ENCODE assay signal across 8 cellular contexts in genomic region chr19:42281175-42282035, GRCh38. TPM values are rescaled to one million over a fixed set of nuclear protein-coding genes. Genes with fewer than 3 reads are reported as not detected.
DNase-seq lines count a peak whose midpoint lies in the region; ATAC-seq and TF ChIP-seq lines count a peak whose summit lies in the region.

No MANE protein-coding gene starts in this region.

- POLR2A ChIA-PET in activated CD4-positive, alpha-beta memory T cell treated with anti-CD3 and anti-CD28 coated beads for 36 hours (lab: Charles Lee): interaction anchor here (0.7 to 1.3 kb wide), 3 partner anchors 11 to 39 kb away, joined by 4 to 6 read pairs (median 4); partner anchors contain the start of genes GSK3A and PAFAH1B3

- H3K27me3 Mint-ChIP-seq in activated CD4-positive, alpha-beta memory T cell treated with anti-CD3 and anti-CD28 coated beads for 36 hours: no peaks in the 10 kb centered on the region
- no peaks in the 10 kb centered on the region for H3K27me3 Mint-ChIP-seq in nephron progenitor cell (ENCODE audit: low read depth, poor library complexity)

- peak overlapping the region; percentile 80 for H3K27ac Mint-ChIP-seq in activated CD4-positive, alpha-beta memory T cell treated with anti-CD3 and anti-CD28 coated beads for 36 hours
- no peak overlapping the region for H3K27ac Mint-ChIP-seq in nephron progenitor cell

- H3K9ac ChIP-seq in DND-41 (ENCODE audit: low read depth, low read length) (peak overlapping the region; percentile 79), Loucy (ENCODE audit: low read depth, low read length, poor library complexity, severe bottlenecking) (peak overlapping the region; percentile 76)

- CTCF ChIA-PET in activated CD4-positive, alpha-beta memory T cell treated with anti-CD3 and anti-CD28 coated beads for 36 hours (lab: Charles Lee): interaction anchor here (0.9 to 7.0 kb wide), 5 partner anchors 11 to 38 kb away, joined by 3 to 107 read pairs (median 7); partner anchors contain the start of gene GSK3A

- no peak for ATAC-seq in DND-41 (ENCODE audit: insufficient read depth, low read depth)
- ATAC-seq in HG03565 (IDR thresholded peaks at IDR 0.05; ENCODE audit: unreplicated experiment): no peak

- peaks cover 5% of the 10 kb centered on the region; the same call in 1 of the 2 replicates for H3K36me3 ChIP-seq in DND-41 (ENCODE audit: insufficient read depth, low read length)
- H3K36me3 ChIP-seq in Loucy (ENCODE audit: insufficient read depth, low read length): no peaks in the 10 kb centered on the region

- H2AFZ ChIP-seq in DND-41 (ENCODE audit: low read depth, low read length): no peak overlapping the region
- H2AFZ ChIP-seq in Loucy (ENCODE audit: low read length): no peak overlapping the region

- no peak for TF ChIP-seq CTCF in DND-41 (IDR thresholded peaks at IDR 0.05; ENCODE audit: borderline replicate concordance, extremely low read depth, low read length, poor library complexity, severe bottlenecking)
- TF ChIP-seq CTCF in Loucy (conservative IDR thresholded peaks at IDR 0.05; ENCODE audit: low read length): no peak
- no peak for TF ChIP-seq CTCF in fibroblast of pulmonary artery (IDR thresholded peaks at IDR 0.05; ENCODE audit: low read length, missing control alignments)
- TF ChIP-seq CTCF in nephron progenitor cell (IDR thresholded peaks at IDR 0.05): no peak

- no peaks in the 10 kb centered on the region for H3K9me3 Mint-ChIP-seq in activated CD4-positive, alpha-beta memory T cell treated with anti-CD3 and anti-CD28 coated beads for 36 hours
- no peaks in the 10 kb centered on the region for H3K9me3 Mint-ChIP-seq in nephron progenitor cell

- H3K4me3 ChIP-seq in DND-41 (ENCODE audit: low read depth in 1 of 2, low read length in 2 of 2) (peak overlapping the region in 1 of 2 experiments; percentile 73; a peak in 2 of 4 replicates), Loucy (ENCODE audit: low read length, poor library complexity, severe bottlenecking) (peak overlapping the region; percentile 74), fibroblast of pulmonary artery (replicated peaks; ENCODE audit: low read depth, low read length) (peak overlapping the region; percentile 69)

- peaks cover 59% of the 10 kb centered on the region for H3K4me1 Mint-ChIP-seq in activated CD4-positive, alpha-beta memory T cell treated with anti-CD3 and anti-CD28 coated beads for 36 hours (ENCODE audit: low read depth)
- H3K4me1 Mint-ChIP-seq in nephron progenitor cell: peaks cover 43% of the 10 kb centered on the region

- peak overlapping the region; percentile 61 for H3K27ac ChIP-seq in DND-41 (ENCODE audit: low read length)

- H3K79me2 ChIP-seq in DND-41 (ENCODE audit: insufficient read depth, low read length) (peaks cover 45% of the 10 kb centered on the region), Loucy (ENCODE audit: insufficient read depth, low read length) (peaks cover 34% of the 10 kb centered on the region)

- H3K27me3 ChIP-seq in DND-41 (ENCODE audit: insufficient read depth, low read length, poor library complexity): no peaks in the 10 kb centered on the region
- no peaks in the 10 kb centered on the region for H3K27me3 ChIP-seq in Loucy (ENCODE audit: insufficient read depth, low read length, poor library complexity, severe bottlenecking)

- H4K20me1 ChIP-seq in DND-41 (ENCODE audit: insufficient read depth, low read length) (peaks cover 25% of the 10 kb centered on the region), Loucy (ENCODE audit: insufficient read depth, low read length, poor library complexity, severe bottlenecking) (peaks cover 18% of the 10 kb centered on the region)

- peaks cover 5% of the 10 kb centered on the region; the same call in 1 of the 2 replicates for H3F3A ChIP-seq in Loucy (ENCODE audit: low read depth)

- H3K4me1 ChIP-seq in DND-41 (ENCODE audit: insufficient read depth, low read length) (peaks cover 66% of the 10 kb centered on the region), Loucy (ENCODE audit: insufficient read depth, low read length, poor library complexity, severe bottlenecking) (peaks cover 53% of the 10 kb centered on the region)

- intact Hi-C loops in activated CD4-positive, alpha-beta memory T cell treated with anti-CD3 and anti-CD28 coated beads for 36 hours (cut with micrococcal nuclease): loop anchor here (2.0 kb wide), 1 partner anchor 65 kb away; the partner anchor contains the start of gene DEDD2

- H3K4me2 ChIP-seq in DND-41 (ENCODE audit: insufficient read depth, low read length) (peak overlapping the region; percentile 76), Loucy (ENCODE audit: low read depth, low read length, poor library complexity, severe bottlenecking) (peak overlapping the region; percentile 87)

- DNase-seq in DND-41 (peak; percentile 32), fibroblast of pulmonary artery (ENCODE audit: low read depth) (peak; percentile 61), nephron progenitor cell (no peak), HPDE6-E6E7 (ENCODE audit: extremely low spot score) (no peak), UCSD-AML1 (lab: John Stamatoyannopoulos, UW; ENCODE audit: unreplicated experiment) (no peak)
- peak; percentile 18 for DNase-seq in activated CD4-positive, alpha-beta memory T cell treated with anti-CD3 and anti-CD28 coated beads for 36 hours

- H3K9me2 ChIP-seq in Loucy (replicated peaks; ENCODE audit: low read depth, low read length): no peaks in the 10 kb centered on the region

- peaks cover 3% of the 10 kb centered on the region for H3K36me3 Mint-ChIP-seq in activated CD4-positive, alpha-beta memory T cell treated with anti-CD3 and anti-CD28 coated beads for 36 hours
- no peaks in the 10 kb centered on the region for H3K36me3 Mint-ChIP-seq in nephron progenitor cell (ENCODE audit: low read depth)

- no peak overlapping the region for H3K4me3 Mint-ChIP-seq in activated CD4-positive, alpha-beta memory T cell treated with anti-CD3 and anti-CD28 coated beads for 36 hours
- peak overlapping the region; percentile 78 for H3K4me3 Mint-ChIP-seq in nephron progenitor cell

- H3K9me3 ChIP-seq in DND-41 (ENCODE audit: insufficient read depth, low read length, severe bottlenecking) (no peaks in the 10 kb centered on the region), Loucy (ENCODE audit: insufficient read depth, low read depth, low read length) (no peaks in the 10 kb centered on the region)

RNA-seq across cellular contexts. Expression of gene CIC, which starts 12.4 kb away (rescaled TPM):
- total RNA-seq in activated CD4-positive, alpha-beta memory T cell treated with anti-CD3 and anti-CD28 coated beads for 36 hours: 10 to 100 TPM; 56.9 to 64.2 TPM

RNA-seq across cellular contexts. Expression of gene PRR19, which starts 20.5 kb away (rescaled TPM):
- under 1 TPM; 0.61 to 0.81 TPM for total RNA-seq in activated CD4-positive, alpha-beta memory T cell treated with anti-CD3 and anti-CD28 coated beads for 36 hours

RNA-seq across cellular contexts. Expression of gene PAFAH1B3, which starts 21.0 kb away (rescaled TPM):
- 10 to 100 TPM; 46.6 to 54.7 TPM for total RNA-seq in activated CD4-positive, alpha-beta memory T cell treated with anti-CD3 and anti-CD28 coated beads for 36 hours

RNA-seq across cellular contexts. Expression of gene ERF, which starts 26.5 kb away (rescaled TPM):
- 10 to 100 TPM; 43.1 to 56.5 TPM for total RNA-seq in activated CD4-positive, alpha-beta memory T cell treated with anti-CD3 and anti-CD28 coated beads for 36 hours

RNA-seq across cellular contexts. Expression of gene TMEM145, which starts 31.7 kb away (rescaled TPM):
- total RNA-seq in activated CD4-positive, alpha-beta memory T cell treated with anti-CD3 and anti-CD28 coated beads for 36 hours: under 1 TPM in 1 of 2 experiments, not detected in 1; 0.29 TPM

Comparison
In these comparisons a context has a peak if more than half of its experiments do, and no peak if none do; other contexts are left out.
1. DNase-seq: peak in DND-41 (single experiment), activated CD4-positive, alpha-beta memory T cell treated with anti-CD3 and anti-CD28 coated beads for 36 hours (single experiment) and fibroblast of pulmonary artery (single experiment); none in nephron progenitor cell (single experiment), HPDE6-E6E7 (single experiment) and UCSD-AML1 (single experiment).